ENCODE assay signal across 2 cellular contexts in genomic region chr7:139728203-139728602, GRCh38.
TF ChIP-seq lines count a peak whose summit lies in the region.

No MANE protein-coding gene starts in this region.

TF ChIP-seq in liver, 16 proteins besides CTCF, POLR2A, EP300 and RAD21:
- TF ChIP-seq HNF4A (conservative IDR thresholded peaks at IDR 0.05) (no peak), YY1 (IDR thresholded peaks at IDR 0.05) (no peak), EGR1 (IDR thresholded peaks at IDR 0.05; ENCODE audit: low read depth in 2 of 2) (no peak), FOXA1 (IDR thresholded peaks at IDR 0.05) (no peak), TAF1 (conservative IDR thresholded peaks at IDR 0.05) (no peak), HNF4G (IDR thresholded peaks at IDR 0.05) (no peak), FOXA2 (IDR thresholded peaks at IDR 0.05) (no peak), SP1 (IDR thresholded peaks at IDR 0.05) (no peak), RXRA (IDR thresholded peaks at IDR 0.05) (no peak), ATF3 (IDR thresholded peaks at IDR 0.05) (no peak), MAX (IDR thresholded peaks at IDR 0.05) (no peak), JUND (IDR thresholded peaks at IDR 0.05) (no peak), GABPA (IDR thresholded peaks at IDR 0.05 in 1 of 2, conservative IDR thresholded peaks at IDR 0.05 in 1 of 2) (no peak), NR2F2 (IDR thresholded peaks at IDR 0.05) (no peak)
- TF ChIP-seq, protein P1, sequence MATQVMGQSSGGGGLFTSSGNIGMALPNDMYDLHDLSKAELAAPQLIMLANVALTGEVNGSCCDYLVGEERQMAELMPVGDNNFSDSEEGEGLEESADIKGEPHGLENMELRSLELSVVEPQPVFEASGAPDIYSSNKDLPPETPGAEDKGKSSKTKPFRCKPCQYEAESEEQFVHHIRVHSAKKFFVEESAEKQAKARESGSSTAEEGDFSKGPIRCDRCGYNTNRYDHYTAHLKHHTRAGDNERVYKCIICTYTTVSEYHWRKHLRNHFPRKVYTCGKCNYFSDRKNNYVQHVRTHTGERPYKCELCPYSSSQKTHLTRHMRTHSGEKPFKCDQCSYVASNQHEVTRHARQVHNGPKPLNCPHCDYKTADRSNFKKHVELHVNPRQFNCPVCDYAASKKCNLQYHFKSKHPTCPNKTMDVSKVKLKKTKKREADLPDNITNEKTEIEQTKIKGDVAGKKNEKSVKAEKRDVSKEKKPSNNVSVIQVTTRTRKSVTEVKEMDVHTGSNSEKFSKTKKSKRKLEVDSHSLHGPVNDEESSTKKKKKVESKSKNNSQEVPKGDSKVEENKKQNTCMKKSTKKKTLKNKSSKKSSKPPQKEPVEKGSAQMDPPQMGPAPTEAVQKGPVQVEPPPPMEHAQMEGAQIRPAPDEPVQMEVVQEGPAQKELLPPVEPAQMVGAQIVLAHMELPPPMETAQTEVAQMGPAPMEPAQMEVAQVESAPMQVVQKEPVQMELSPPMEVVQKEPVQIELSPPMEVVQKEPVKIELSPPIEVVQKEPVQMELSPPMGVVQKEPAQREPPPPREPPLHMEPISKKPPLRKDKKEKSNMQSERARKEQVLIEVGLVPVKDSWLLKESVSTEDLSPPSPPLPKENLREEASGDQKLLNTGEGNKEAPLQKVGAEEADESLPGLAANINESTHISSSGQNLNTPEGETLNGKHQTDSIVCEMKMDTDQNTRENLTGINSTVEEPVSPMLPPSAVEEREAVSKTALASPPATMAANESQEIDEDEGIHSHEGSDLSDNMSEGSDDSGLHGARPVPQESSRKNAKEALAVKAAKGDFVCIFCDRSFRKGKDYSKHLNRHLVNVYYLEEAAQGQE (IDR thresholded peaks at IDR 0.05): no peak
- TF ChIP-seq, protein P2, sequence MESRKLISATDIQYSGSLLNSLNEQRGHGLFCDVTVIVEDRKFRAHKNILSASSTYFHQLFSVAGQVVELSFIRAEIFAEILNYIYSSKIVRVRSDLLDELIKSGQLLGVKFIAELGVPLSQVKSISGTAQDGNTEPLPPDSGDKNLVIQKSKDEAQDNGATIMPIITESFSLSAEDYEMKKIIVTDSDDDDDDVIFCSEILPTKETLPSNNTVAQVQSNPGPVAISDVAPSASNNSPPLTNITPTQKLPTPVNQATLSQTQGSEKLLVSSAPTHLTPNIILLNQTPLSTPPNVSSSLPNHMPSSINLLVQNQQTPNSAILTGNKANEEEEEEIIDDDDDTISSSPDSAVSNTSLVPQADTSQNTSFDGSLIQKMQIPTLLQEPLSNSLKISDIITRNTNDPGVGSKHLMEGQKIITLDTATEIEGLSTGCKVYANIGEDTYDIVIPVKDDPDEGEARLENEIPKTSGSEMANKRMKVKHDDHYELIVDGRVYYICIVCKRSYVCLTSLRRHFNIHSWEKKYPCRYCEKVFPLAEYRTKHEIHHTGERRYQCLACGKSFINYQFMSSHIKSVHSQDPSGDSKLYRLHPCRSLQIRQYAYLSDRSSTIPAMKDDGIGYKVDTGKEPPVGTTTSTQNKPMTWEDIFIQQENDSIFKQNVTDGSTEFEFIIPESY (IDR thresholded peaks at IDR 0.05): no peak

TF ChIP-seq in HepG2, 621 proteins besides CTCF, POLR2A, EP300 and RAD21:
- TF ChIP-seq TAF1 (CRISPR knock-in tag; IDR thresholded peaks at IDR 0.05) (no peak), DNMT3B (CRISPR knock-in tag; conservative IDR thresholded peaks at IDR 0.05) (no peak), ZSCAN21 (CRISPR knock-in tag; IDR thresholded peaks at IDR 0.05; ENCODE audit: borderline replicate concordance) (no peak), TEAD3 (CRISPR knock-in tag; optimal IDR thresholded peaks at IDR 0.05; ENCODE audit: borderline replicate concordance) (no peak)
- TF ChIP-seq, protein P3, sequence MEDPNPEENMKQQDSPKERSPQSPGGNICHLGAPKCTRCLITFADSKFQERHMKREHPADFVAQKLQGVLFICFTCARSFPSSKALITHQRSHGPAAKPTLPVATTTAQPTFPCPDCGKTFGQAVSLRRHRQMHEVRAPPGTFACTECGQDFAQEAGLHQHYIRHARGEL (CRISPR knock-in tag; IDR thresholded peaks at IDR 0.05): no peak
